ENCODE assay signal across 29 cellular contexts in the genomic region with DNA sequence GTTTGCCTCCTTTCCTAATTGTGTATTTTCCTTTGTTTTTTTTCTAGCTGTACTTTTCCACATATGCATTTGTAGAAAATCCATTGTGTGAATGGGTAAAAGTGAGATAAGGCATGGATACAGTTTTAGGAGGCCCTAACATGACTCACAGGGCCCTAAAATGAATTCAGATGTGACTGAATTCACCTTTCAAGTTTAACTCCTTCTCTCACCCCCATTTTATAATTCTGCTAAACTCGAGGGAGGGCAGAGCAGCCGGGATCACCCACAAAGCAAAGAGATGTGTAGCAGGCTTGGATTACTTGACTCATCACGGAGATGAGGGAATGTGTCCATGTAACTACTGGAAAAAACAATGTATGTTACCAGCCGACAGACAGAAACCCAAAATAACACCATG.
"Had no signal": no experiment of that assay in that cellular context is flagged by ENCODE, and none has a peak within 500 bp of the region (broad histone marks: within the 10 kb centered on the region; RNA-seq: fewer than 3 reads in every experiment).

No MANE protein-coding gene starts in this region.

- H3K27me3 ChIP-seq: brain microvascular endothelial cell, neutrophil, suprapubic skin, tibial nerve had no signal

- H3K36me3 ChIP-seq: brain microvascular endothelial cell, neutrophil, suprapubic skin had no signal

- DNase-seq: activated CD4-positive, alpha-beta T cell treated with anti-CD3 and anti-CD28 coated beads, Interleukin-2, amount 10 ng/mL, durations not matched to agents 7 days and 5 days; activated CD4-positive, CD25-positive, alpha-beta regulatory T cell treated with anti-CD3 and anti-CD28 coated beads, Interleukin-2, amount 50 U/mL, for 72 hours; activated CD8-positive, alpha-beta memory T cell treated with anti-CD3 and anti-CD28 coated beads, Interleukin-2, amount 10 ng/mL, durations not matched to agents 7 days and 5 days; activated CD8-positive, alpha-beta T cell treated with anti-CD3 and anti-CD28 coated beads for 36 hours; activated gamma-delta T cell; activated naive CD4-positive, alpha-beta T cell treated with anti-CD3 and anti-CD28 coated beads, Interleukin-2, amount 50 U/mL, for 16 hours; activated naive CD8-positive, alpha-beta T cell treated with anti-CD3 and anti-CD28 coated beads, Interleukin-2, amount 50 U/mL, for 24 hours; activated T-cell treated with anti-CD3 and anti-CD28 coated beads for 4 hours; anterior cingulate cortex; brain microvascular endothelial cell; cortex of kidney; erythroblast; foreskin melanocyte; immature natural killer cell; midbrain; natural killer cell; right cardiac atrium; stimulated activated CD4-positive, alpha-beta T cell treated with anti-CD3 and anti-CD28 coated beads, Interleukin-12 subunit alpha, Interleukin-12 subunit beta, amount 100 ng/mL, for 4 hours; stimulated activated CD4-positive, alpha-beta T cell treated with anti-CD3 and anti-CD28 coated beads, Interleukin-4, amount 100 ng/mL, for 4 hours; stimulated activated naive CD8-positive, alpha-beta T cell treated with anti-CD3 and anti-CD28 coated beads, Interleukin-15, amount 100 ng/mL, for 72 hours; SW 1271; T-helper 17 cell had no signal

- ATAC-seq: activated CD8-positive, alpha-beta memory T cell treated with anti-CD3 and anti-CD28 coated beads, Interleukin-2, amount 10 ng/mL, durations not matched to agents 7 days and 5 days; activated CD8-positive, alpha-beta T cell treated with anti-CD3 and anti-CD28 coated beads for 36 hours; activated naive CD8-positive, alpha-beta T cell treated with anti-CD3 and anti-CD28 coated beads, Interleukin-2, amount 50 U/mL, for 24 hours; left lobe of liver; natural killer cell; right cardiac atrium; stimulated activated naive CD8-positive, alpha-beta T cell treated with anti-CD3 and anti-CD28 coated beads, Interleukin-15, amount 100 ng/mL, for 72 hours; T-helper 17 cell had no signal

- H3K27ac ChIP-seq: brain microvascular endothelial cell, parathyroid adenoma, suprapubic skin, tibial nerve, VCaP had no signal

- H2AFZ ChIP-seq: parathyroid adenoma had no signal

- H3K4me3 ChIP-seq: lung, suprapubic skin, tibial nerve had no signal

- H3K9me3 ChIP-seq: neutrophil, suprapubic skin, tibial nerve had no signal
